ENCODE assay signal across 9 cellular contexts in the genomic region with DNA sequence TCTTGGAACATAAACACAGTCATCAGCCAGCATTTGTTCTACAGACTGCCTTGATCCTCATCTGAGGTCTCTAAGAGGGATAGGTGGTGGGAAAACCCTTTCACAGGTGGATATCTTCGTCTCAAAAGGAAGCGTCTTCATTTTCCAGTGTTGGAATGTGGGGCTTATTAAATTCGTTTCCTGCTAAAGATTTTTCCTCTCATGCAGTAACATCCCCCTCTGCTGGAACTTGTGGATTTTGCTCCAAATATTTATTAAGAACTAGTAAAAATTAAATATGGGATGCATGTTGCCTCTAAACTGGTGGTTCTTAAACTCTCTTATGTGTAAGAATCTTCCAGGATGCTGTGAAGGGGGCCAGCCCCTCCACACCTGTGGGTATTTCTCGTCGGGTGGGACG. TPM values are rescaled to one million over a fixed set of nuclear protein-coding genes. Genes with fewer than 3 reads are reported as not detected.
DNase-seq lines count a peak whose midpoint lies in the region; ATAC-seq and TF ChIP-seq lines count a peak whose summit lies in the region.
"Had no signal": no experiment of that assay in that cellular context is flagged by ENCODE, and none has a peak within 500 bp of the region (broad histone marks: within the 10 kb centered on the region; RNA-seq: fewer than 3 reads in every experiment).

No MANE protein-coding gene starts in this region.

- H3K4me3 Mint-ChIP-seq in T-helper 17 cell, result no peak overlapping the region

- H3K4me1 Mint-ChIP-seq in T-helper 17 cell, result peaks cover 4% of the 10 kb centered on the region

- no peaks in the 10 kb centered on the region for H3K79me2 ChIP-seq in osteoblast (ENCODE audit: insufficient read depth, low read length)

- H3K4me1 ChIP-seq in osteoblast (ENCODE audit: insufficient read depth, low read length), result no peaks in the 10 kb centered on the region

- H4K20me1 ChIP-seq in osteoblast (ENCODE audit: insufficient read depth, low read length), result no peaks in the 10 kb centered on the region

- H3K4me3 ChIP-seq in coronary artery (no peak overlapping the region), osteoblast (ENCODE audit: insufficient read depth, low read length) (no peak overlapping the region)

- no peak overlapping the region for H2AFZ ChIP-seq in osteoblast (ENCODE audit: low read length)

- H3K36me3 ChIP-seq in osteoblast (ENCODE audit: insufficient read depth, low read length), result no peaks in the 10 kb centered on the region

- H3K36me3 Mint-ChIP-seq in T-helper 17 cell (ENCODE audit: low read depth), result peaks cover 2% of the 10 kb centered on the region

- TF ChIP-seq CTCF in coronary artery (IDR thresholded peaks at IDR 0.05) (peak; percentile 24), osteoblast (IDR thresholded peaks at IDR 0.05; ENCODE audit: extremely low read depth, low read depth, low read length) (peak; percentile 62)

- H3K9me3 ChIP-seq in osteoblast (ENCODE audit: low read depth, low read length) (no peaks in the 10 kb centered on the region), T-helper 17 cell (ENCODE audit: control insufficient read depth, low read length, poor library complexity, severe bottlenecking) (no peaks in the 10 kb centered on the region)

- DNase-seq in DMS53 treated with DMSO at 0.1 percent for 48 hours (lab: John Stamatoyannopoulos, UW; ENCODE audit: unreplicated experiment) (peak; percentile 1), NCI-H2107 (lab: John Stamatoyannopoulos, UW) (peak; percentile 19), coronary artery (ENCODE audit: low spot score) (no peak), osteoblast (ENCODE audit: insufficient read length, low spot score, missing footprints) (peak; percentile 77), T-helper 17 cell (no peak), activated T-cell treated with anti-CD3 and anti-CD28 coated beads for 4 hours (no peak)
- DNase-seq in activated naive CD4-positive, alpha-beta T cell (lab: John Stamatoyannopoulos, UW), result no peak

- ATAC-seq in GM21526 (IDR thresholded peaks at IDR 0.05; ENCODE audit: low FRiP score, unreplicated experiment) (no peak), T-helper 17 cell (no peak)

- H3K27ac ChIP-seq in coronary artery (no peak overlapping the region), osteoblast (ENCODE audit: low read depth, low read length) (no peak overlapping the region)
- H3K27ac ChIP-seq: KMS-11 had no signal

- peaks cover 40% of the 10 kb centered on the region for H3K27me3 Mint-ChIP-seq in T-helper 17 cell

- H3K27ac Mint-ChIP-seq in T-helper 17 cell, result no peak overlapping the region

- peaks cover 18% of the 10 kb centered on the region for H3K27me3 ChIP-seq in osteoblast (ENCODE audit: insufficient read depth, low read length)

- H3K4me2 ChIP-seq in osteoblast (ENCODE audit: insufficient read depth, low read length), result no peak overlapping the region
- H3K4me2 ChIP-seq: KMS-11 had no signal

RNA-seq across cellular contexts. Expression of gene MLYCD, which starts 20.1 kb away (rescaled TPM):
- total RNA-seq in osteoblast (5.1 and 5.6 TPM in 2 replicates), T-helper 17 cell (1 to 10 TPM; 4.7 to 6.2 TPM)

Comparison
In these comparisons a context has a peak if more than half of its experiments do, and no peak if none do; other contexts are left out.
1. DNase-seq: peak in DMS53 treated with DMSO at 0.1 percent for 48 hours (single experiment), NCI-H2107 (single experiment) and osteoblast (single experiment); none in coronary artery (single experiment), T-helper 17 cell (0 of 3), activated naive CD4-positive, alpha-beta T cell (0 of 4) and activated T-cell treated with anti-CD3 and anti-CD28 coated beads for 4 hours (single experiment).